Comparison of ENCODE assay signal across 2 cellular contexts in the genomic region with DNA sequence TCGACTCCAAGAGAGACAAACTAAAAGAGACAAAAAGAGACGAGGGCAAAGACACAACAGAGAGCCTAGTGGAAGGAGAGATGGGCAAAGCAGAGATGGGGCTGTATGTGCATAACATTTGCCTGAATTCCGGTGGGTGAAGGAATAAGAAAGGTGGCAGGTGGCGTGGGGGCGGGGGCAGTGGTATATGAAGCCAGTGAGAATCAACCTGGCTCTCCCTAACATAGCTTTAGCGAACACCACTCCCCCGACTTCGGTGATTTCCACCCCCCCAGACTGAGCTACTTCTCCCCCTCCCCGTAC.
TF ChIP-seq lines count a peak whose summit lies in the region.

No MANE protein-coding gene starts in this region.

TF ChIP-seq in A549, 52 proteins besides CTCF, POLR2A, EP300 and RAD21 (continued from another document):
- TF ChIP-seq TFCP2L1 (CRISPR knock-in tag; IDR thresholded peaks at IDR 0.05) (no peak), CHD2 (IDR thresholded peaks at IDR 0.05; ENCODE audit: low read length, partially characterized antibody) (no peak), ZC3H11A (IDR thresholded peaks at IDR 0.05) (no peak), KDM5A (IDR thresholded peaks at IDR 0.05) (no peak), FOXS1 (CRISPR knock-in tag; IDR thresholded peaks at IDR 0.05) (no peak), POLR2AphosphoS2 (conservative IDR thresholded peaks at IDR 0.05; ENCODE audit: low read length) (no peak), PHF8 (IDR thresholded peaks at IDR 0.05; ENCODE audit: borderline replicate concordance, low read depth) (no peak)
- TF ChIP-seq, protein P1, sequence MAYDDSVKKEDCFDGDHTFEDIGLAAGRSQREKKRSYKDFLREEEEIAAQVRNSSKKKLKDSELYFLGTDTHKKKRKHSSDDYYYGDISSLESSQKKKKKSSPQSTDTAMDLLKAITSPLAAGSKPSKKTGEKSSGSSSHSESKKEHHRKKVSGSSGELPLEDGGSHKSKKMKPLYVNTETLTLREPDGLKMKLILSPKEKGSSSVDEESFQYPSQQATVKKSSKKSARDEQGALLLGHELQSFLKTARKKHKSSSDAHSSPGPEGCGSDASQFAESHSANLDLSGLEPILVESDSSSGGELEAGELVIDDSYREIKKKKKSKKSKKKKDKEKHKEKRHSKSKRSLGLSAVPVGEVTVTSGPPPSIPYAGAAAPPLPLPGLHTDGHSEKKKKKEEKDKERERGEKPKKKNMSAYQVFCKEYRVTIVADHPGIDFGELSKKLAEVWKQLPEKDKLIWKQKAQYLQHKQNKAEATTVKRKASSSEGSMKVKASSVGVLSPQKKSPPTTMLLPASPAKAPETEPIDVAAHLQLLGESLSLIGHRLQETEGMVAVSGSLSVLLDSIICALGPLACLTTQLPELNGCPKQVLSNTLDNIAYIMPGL (CRISPR knock-in tag; IDR thresholded peaks at IDR 0.05; ENCODE audit: borderline replicate concordance), result no peak

TF ChIP-seq in HCT116, 20 proteins besides CTCF, POLR2A, EP300 and RAD21 (continued from another document):
- TF ChIP-seq, protein P2, sequence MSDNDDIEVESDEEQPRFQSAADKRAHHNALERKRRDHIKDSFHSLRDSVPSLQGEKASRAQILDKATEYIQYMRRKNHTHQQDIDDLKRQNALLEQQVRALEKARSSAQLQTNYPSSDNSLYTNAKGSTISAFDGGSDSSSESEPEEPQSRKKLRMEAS (IDR thresholded peaks at IDR 0.05), result no peak
- TF ChIP-seq SP1 (IDR thresholded peaks at IDR 0.05; ENCODE audit: low read depth) (no peak), YY1 (IDR thresholded peaks at IDR 0.05; ENCODE audit: extremely low read depth, insufficient replicate concordance, low read depth, low read length) (no peak)
